Comparison of ENCODE assay signal across 27 cellular contexts in genomic region chr5:1464096-1464446, GRCh38. TPM values are rescaled to one million over a fixed set of nuclear protein-coding genes. Genes with fewer than 3 reads are reported as not detected.
"Had no signal": no experiment of that assay in that cellular context is flagged by ENCODE, and none has a peak within 500 bp of the region (broad histone marks: within the 10 kb centered on the region; RNA-seq: fewer than 3 reads in every experiment).

No MANE protein-coding gene starts in this region.

- H3K4me3 Mint-ChIP-seq: activated CD8-positive, alpha-beta T cell treated with anti-CD3 and anti-CD28 coated beads, Interleukin-2, amount 10 ng/mL, durations not matched to agents 7 days and 5 days; activated T-helper 17 cell treated with anti-CD3 and anti-CD28 coated beads, Interleukin-2, amount 50 U/mL, for 72 hours; brain; natural killer cell treated with Interleukin-12 subunit alpha and Interleukin-12 subunit beta and Interleukin-15 and Interleukin-18, amount 100 ng/mL, for 72 hours; stimulated activated naive B cell treated with anti-CD40 and anti-IgM and Interleukin-4, amounts not matched to agents 10 μg/mL and 1 μg/mL and 100 μg/mL, for 72 hours had no signal

- H3K4me1 Mint-ChIP-seq: activated T-helper 17 cell treated with anti-CD3 and anti-CD28 coated beads, Interleukin-2, amount 50 U/mL, for 72 hours had no signal

- H3K27ac ChIP-seq: left ventricle myocardium inferior, sigmoid colon, WERI-Rb-1 had no signal

- H3K27me3 Mint-ChIP-seq: activated T-helper 17 cell treated with anti-CD3 and anti-CD28 coated beads, Interleukin-2, amount 50 U/mL, for 72 hours; natural killer cell treated with Interleukin-12 subunit alpha and Interleukin-12 subunit beta and Interleukin-15 and Interleukin-18, amount 100 ng/mL, for 72 hours; stimulated activated naive B cell treated with anti-CD40 and anti-IgM and Interleukin-4, amounts not matched to agents 10 μg/mL and 1 μg/mL and 100 μg/mL, for 72 hours had no signal

- DNase-seq: activated CD4-positive, alpha-beta T cell treated with anti-CD3 and anti-CD28 coated beads for 1 hour; activated CD4-positive, alpha-beta T cell treated with anti-CD3 and anti-CD28 coated beads, Interleukin-2, amount 50 U/mL, for 1 hour; activated CD8-positive, alpha-beta T cell treated with anti-CD3 and anti-CD28 coated beads, Interleukin-2, amount 10 ng/mL, durations not matched to agents 7 days and 5 days; activated naive CD4-positive, alpha-beta T cell treated with anti-CD3 and anti-CD28 coated beads, Interleukin-2, amount 50 U/mL, for 16 hours; caudate nucleus; effector memory CD4-positive, alpha-beta T cell; foreskin melanocyte; hippocampal formation; kidney glomerular epithelial cell; left ventricle myocardium inferior; mammary epithelial cell; midbrain; nucleus accumbens; sigmoid colon; stimulated activated CD4-positive, alpha-beta T cell treated with anti-CD3 and anti-CD28 coated beads, Interleukin-2, amount 100 ng/mL, for 48 hours; stimulated activated CD8-positive, alpha-beta memory T cell treated with anti-CD3 and anti-CD28 coated beads, Interleukin-4, amount 100 ng/mL, for 48 hours; stimulated activated naive B cell treated with anti-CD40 and anti-IgM and Interleukin-4, amounts not matched to agents 10 μg/mL and 1 μg/mL and 100 μg/mL, for 72 hours; T-helper 1 cell; trophoblast cell; WERI-Rb-1 had no signal

- H3K4me3 ChIP-seq: left ventricle myocardium inferior, sigmoid colon had no signal

- H3K4me1 ChIP-seq: left ventricle myocardium inferior, sigmoid colon had no signal

- H3K27me3 ChIP-seq: sigmoid colon had no signal

- H3K9me3 ChIP-seq: left ventricle myocardium inferior, sigmoid colon had no signal

- ATAC-seq: activated CD8-positive, alpha-beta T cell treated with anti-CD3 and anti-CD28 coated beads, Interleukin-2, amount 10 ng/mL, durations not matched to agents 7 days and 5 days; activated T-helper 17 cell treated with anti-CD3 and anti-CD28 coated beads, Interleukin-2, amount 50 U/mL, for 72 hours; esophagus mucosa; natural killer cell treated with Interleukin-12 subunit alpha and Interleukin-12 subunit beta and Interleukin-15 and Interleukin-18, amount 100 ng/mL, for 72 hours; stimulated activated naive B cell treated with anti-CD40 and anti-IgM and Interleukin-4, amounts not matched to agents 10 μg/mL and 1 μg/mL and 100 μg/mL, for 72 hours had no signal

- H3K27ac Mint-ChIP-seq: activated CD8-positive, alpha-beta T cell treated with anti-CD3 and anti-CD28 coated beads, Interleukin-2, amount 10 ng/mL, durations not matched to agents 7 days and 5 days; activated T-helper 17 cell treated with anti-CD3 and anti-CD28 coated beads, Interleukin-2, amount 50 U/mL, for 72 hours; natural killer cell treated with Interleukin-12 subunit alpha and Interleukin-12 subunit beta and Interleukin-15 and Interleukin-18, amount 100 ng/mL, for 72 hours had no signal

- H3K9me3 Mint-ChIP-seq: activated T-helper 17 cell treated with anti-CD3 and anti-CD28 coated beads, Interleukin-2, amount 50 U/mL, for 72 hours; brain had no signal

RNA-seq across cellular contexts. Expression of gene SLC6A3, which starts 18.8 kb away (rescaled TPM):
- total RNA-seq: activated CD8-positive, alpha-beta T cell treated with anti-CD3 and anti-CD28 coated beads, Interleukin-2, amount 10 ng/mL, durations not matched to agents 7 days and 5 days; activated T-helper 17 cell treated with anti-CD3 and anti-CD28 coated beads, Interleukin-2, amount 50 U/mL, for 72 hours; dermis microvascular lymphatic vessel endothelial cell; endothelial cell of umbilical vein; left ventricle myocardium inferior; mammary epithelial cell; natural killer cell treated with Interleukin-12 subunit alpha and Interleukin-12 subunit beta and Interleukin-15 and Interleukin-18, amount 100 ng/mL, for 72 hours; sigmoid colon; temporal lobe had no signal
- polyA plus RNA-seq: endothelial cell of umbilical vein, mammary epithelial cell had no signal
